Comparison of ENCODE assay signal across 40 cellular contexts in genomic region chr11:69512790-69513189, GRCh38. TPM values are rescaled to one million over a fixed set of nuclear protein-coding genes. Genes with fewer than 3 reads are reported as not detected.
"Had no signal": no experiment of that assay in that cellular context is flagged by ENCODE, and none has a peak within 500 bp of the region (broad histone marks: within the 10 kb centered on the region; RNA-seq: fewer than 3 reads in every experiment).

No MANE protein-coding gene starts in this region.

- H3K27ac Mint-ChIP-seq: activated CD4-positive, alpha-beta T cell treated with anti-CD3 and anti-CD28 coated beads for 36 hours; activated naive CD4-positive, alpha-beta T cell treated with anti-CD3 and anti-CD28 coated beads for 36 hours; activated naive CD8-positive, alpha-beta T cell treated with anti-CD3 and anti-CD28 coated beads for 36 hours; effector memory CD8-positive, alpha-beta T cell; immature natural killer cell; memory B cell; natural killer cell treated with Interleukin-12 subunit alpha and Interleukin-12 subunit beta and Interleukin-15 and Interleukin-18, amount 100 ng/mL, for 72 hours; stimulated activated memory B cell treated with anti-CD40 and anti-IgM and Interleukin-4, amounts not matched to agents 10 μg/mL and 1 μg/mL and 100 μg/mL, for 72 hours; stimulated activated naive CD8-positive, alpha-beta T cell treated with anti-CD3 and anti-CD28 coated beads, Interleukin-15, amount 100 ng/mL, for 72 hours; type B pancreatic cell had no signal

- H3K36me3 Mint-ChIP-seq: natural killer cell treated with Interleukin-12 subunit alpha and Interleukin-12 subunit beta and Interleukin-15 and Interleukin-18, amount 100 ng/mL, for 72 hours; type B pancreatic cell had no signal

- H3K27me3 ChIP-seq: adrenal gland, body of pancreas, gastroesophageal sphincter, ovary, sigmoid colon, vagina had no signal

- DNase-seq: activated CD4-positive, alpha-beta T cell treated with anti-CD3 and anti-CD28 coated beads for 36 hours; activated CD4-positive, alpha-beta T cell treated with anti-CD3 and anti-CD28 coated beads, Interleukin-2, amount 50 U/mL, for 48 hours; activated CD4-positive, CD25-positive, alpha-beta regulatory T cell; activated CD8-positive, alpha-beta memory T cell treated with anti-CD3 and anti-CD28 coated beads for 24 hours; activated effector memory CD4-positive, alpha-beta T cell treated with Interleukin-2 at 50 U/mL for 16 hours; activated naive CD4-positive, alpha-beta T cell treated with anti-CD3 and anti-CD28 coated beads for 36 hours; activated naive CD8-positive, alpha-beta T cell treated with anti-CD3 and anti-CD28 coated beads for 36 hours; body of pancreas; cerebellar nuclear complex; effector memory CD8-positive, alpha-beta T cell; hippocampal formation; immature natural killer cell; ovary; psoas muscle; small intestine; stimulated activated CD4-positive, alpha-beta T cell treated with anti-CD3 and anti-CD28 coated beads, Interleukin-1b, Interleukin-23, amount 100 ng/mL, for 48 hours; stimulated activated CD4-positive, alpha-beta T cell treated with anti-CD3 and anti-CD28 coated beads, Interleukin-4, amount 100 ng/mL, for 4 hours; stimulated activated CD8-positive, alpha-beta memory T cell treated with anti-CD3 and anti-CD28 coated beads, Interleukin-4, amount 100 ng/mL, for 48 hours; stimulated activated naive CD8-positive, alpha-beta T cell treated with anti-CD3 and anti-CD28 coated beads, Interleukin-15, amount 100 ng/mL, for 72 hours; substantia nigra had no signal

- H3K27ac ChIP-seq: adrenal gland, body of pancreas, coronary artery, dorsolateral prefrontal cortex, gastroesophageal sphincter, neutrophil, ovary, psoas muscle, sigmoid colon, vagina had no signal

- FAIRE-seq: endothelial cell of umbilical vein, small intestine had no signal

- H3K4me1 ChIP-seq: adrenal gland, body of pancreas, gastroesophageal sphincter, psoas muscle, sigmoid colon, vagina had no signal

- H3K4me3 Mint-ChIP-seq: activated CD4-positive, alpha-beta T cell treated with anti-CD3 and anti-CD28 coated beads for 36 hours; activated naive CD4-positive, alpha-beta T cell treated with anti-CD3 and anti-CD28 coated beads for 36 hours; activated naive CD8-positive, alpha-beta T cell treated with anti-CD3 and anti-CD28 coated beads for 36 hours; effector memory CD8-positive, alpha-beta T cell; immature natural killer cell; memory B cell; natural killer cell treated with Interleukin-12 subunit alpha and Interleukin-12 subunit beta and Interleukin-15 and Interleukin-18, amount 100 ng/mL, for 72 hours; stimulated activated memory B cell treated with anti-CD40 and anti-IgM and Interleukin-4, amounts not matched to agents 10 μg/mL and 1 μg/mL and 100 μg/mL, for 72 hours; stimulated activated naive CD8-positive, alpha-beta T cell treated with anti-CD3 and anti-CD28 coated beads, Interleukin-15, amount 100 ng/mL, for 72 hours; type B pancreatic cell had no signal

- H3K27me3 Mint-ChIP-seq: activated naive CD8-positive, alpha-beta T cell treated with anti-CD3 and anti-CD28 coated beads for 36 hours had no signal

- H3K9me3 ChIP-seq: adrenal gland, body of pancreas, mucosa of descending colon, neutrophil, ovary, psoas muscle, sigmoid colon, vagina had no signal

- H3K4me3 ChIP-seq: adrenal gland, body of pancreas, coronary artery, dorsolateral prefrontal cortex, gastroesophageal sphincter, mucosa of descending colon, ovary, psoas muscle, sigmoid colon, vagina had no signal

- H3K36me3 ChIP-seq: adrenal gland, gastroesophageal sphincter, neutrophil, ovary, sigmoid colon, vagina had no signal

- ATAC-seq: activated CD4-positive, alpha-beta T cell treated with anti-CD3 and anti-CD28 coated beads for 36 hours; body of pancreas; effector memory CD8-positive, alpha-beta T cell; gastroesophageal sphincter; mucosa of descending colon; psoas muscle; stimulated activated memory B cell treated with anti-CD40 and anti-IgM and Interleukin-4, amounts not matched to agents 10 μg/mL and 1 μg/mL and 100 μg/mL, for 72 hours; stimulated activated naive CD8-positive, alpha-beta T cell treated with anti-CD3 and anti-CD28 coated beads, Interleukin-15, amount 100 ng/mL, for 72 hours had no signal

RNA-seq across cellular contexts. Expression of gene LINC01488, which starts 31.3 kb away (rescaled TPM):
- total RNA-seq: activated CD4-positive, alpha-beta T cell treated with anti-CD3 and anti-CD28 coated beads for 36 hours; activated naive CD4-positive, alpha-beta T cell treated with anti-CD3 and anti-CD28 coated beads for 36 hours; activated naive CD8-positive, alpha-beta T cell treated with anti-CD3 and anti-CD28 coated beads for 36 hours; adrenal gland; aorta; body of pancreas; dorsolateral prefrontal cortex; endothelial cell of umbilical vein; fibroblast of lung; fibroblast of villous mesenchyme; gastroesophageal sphincter; kidney epithelial cell; lower leg skin; mucosa of descending colon; myocyte; natural killer cell treated with Interleukin-12 subunit alpha and Interleukin-12 subunit beta and Interleukin-15 and Interleukin-18, amount 100 ng/mL, for 72 hours; ovary; psoas muscle; T-helper 1 cell treated with Interleukin-12 subunit alpha and Interleukin-12 subunit beta and Interleukin-4 antibody, amounts not matched to agents 30 ng/mL and 1 ng/mL, for 36 hours; vagina had no signal
- polyA plus RNA-seq: adrenal gland, aorta, endothelial cell of umbilical vein, fibroblast of lung, immature natural killer cell, ovary, sigmoid colon, small intestine had no signal
